In genomic region chr6:10402648-10403311, GRCh38 we compare ENCODE assay signal across 12 cellular contexts. TPM values are rescaled to one million over a fixed set of nuclear protein-coding genes. Genes with fewer than 3 reads are reported as not detected.
DNase-seq lines count a peak whose midpoint lies in the region; ATAC-seq, FAIRE-seq and TF ChIP-seq lines count a peak whose summit lies in the region.
"Had no signal": no experiment of that assay in that cellular context is flagged by ENCODE, and none has a peak within 500 bp of the region (broad histone marks: within the 10 kb centered on the region; RNA-seq: fewer than 3 reads in every experiment).

No MANE protein-coding gene starts in this region.

- H3K36me3 ChIP-seq in ES-I3 (ENCODE audit: insufficient read depth, low read length) (no peaks in the 10 kb centered on the region), astrocyte (ENCODE audit: insufficient read depth, low read length) (no peaks in the 10 kb centered on the region)

- H3K4me1 ChIP-seq in ES-I3 (ENCODE audit: insufficient read depth, low read length) (peaks cover 32% of the 10 kb centered on the region), astrocyte (ENCODE audit: insufficient read depth, low read length) (peaks cover 11% of the 10 kb centered on the region)
- H3K4me1 ChIP-seq: testis had no signal

- H3K79me2 ChIP-seq in astrocyte (ENCODE audit: insufficient read depth, low read length): no peaks in the 10 kb centered on the region

- peaks cover 78% of the 10 kb centered on the region for H3K27me3 Mint-ChIP-seq in astrocyte (ENCODE audit: low read depth, unreplicated experiment)
- H3K27me3 Mint-ChIP-seq in neural crest cell (ENCODE audit: low read depth): peaks cover 97% of the 10 kb centered on the region

- TF ChIP-seq POLR2A in NB4 (IDR thresholded peaks at IDR 0.05; ENCODE audit: extremely low read depth, insufficient read length): no peak

- DNase-seq in NB4 (ENCODE audit: low read depth) (peak; percentile 94), astrocyte (ENCODE audit: low read depth) (no peak), neural crest cell (ENCODE audit: low read depth, low spot score) (no peak), GDM1 (lab: John Stamatoyannopoulos, UW) (no peak), NK-92 (lab: John Stamatoyannopoulos, UW; ENCODE audit: unreplicated experiment) (no peak)
- DNase-seq: activated effector memory CD4-positive, alpha-beta T cell treated with Interleukin-2 at 50 U/mL for 16 hours; effector CD8-positive, alpha-beta T cell; NCI-H345; stimulated activated CD4-positive, alpha-beta T cell treated with anti-CD3 and anti-CD28 coated beads, Interleukin-4, amount 100 ng/mL, for 1 hour; testis had no signal

- no peak overlapping the region for H3K27ac ChIP-seq in astrocyte (ENCODE audit: low read depth, low read length)

- H3K4me3 ChIP-seq in NB4 (ENCODE audit: low read depth, low read length) (peak overlapping the region; percentile 78), astrocyte (ENCODE audit: insufficient read depth, low read depth, low read length) (no peak overlapping the region)

- FAIRE-seq in astrocyte (lab: Jason Lieb, UNC): no peak

- no peak for ATAC-seq in GM19397 (IDR thresholded peaks at IDR 0.05; ENCODE audit: unreplicated experiment)

- TF ChIP-seq CTCF in NB4 (IDR thresholded peaks at IDR 0.05; ENCODE audit: low read depth, low read length) (no peak), astrocyte (IDR thresholded peaks at IDR 0.05; ENCODE audit: insufficient read depth, low read depth, low read length) (no peak), neural crest cell (conservative IDR thresholded peaks at IDR 0.05) (no peak)

- H3K9me3 Mint-ChIP-seq in astrocyte (ENCODE audit: unreplicated experiment) (peaks cover 11% of the 10 kb centered on the region), neural crest cell (no peaks in the 10 kb centered on the region)

- H3K9me3 ChIP-seq in ES-I3 (ENCODE audit: control insufficient read depth, insufficient read depth, low read length) (no peaks in the 10 kb centered on the region), astrocyte (ENCODE audit: insufficient read depth, low read depth, low read length) (no peaks in the 10 kb centered on the region)
- H3K9me3 ChIP-seq: testis had no signal

- no peak overlapping the region for H3K4me2 ChIP-seq in astrocyte (ENCODE audit: low read length)

- H3K4me3 Mint-ChIP-seq in astrocyte (ENCODE audit: unreplicated experiment): peak overlapping the region; percentile 88
- H3K4me3 Mint-ChIP-seq in neural crest cell: peak overlapping the region; percentile 88

- H3K27ac Mint-ChIP-seq in astrocyte (ENCODE audit: unreplicated experiment) (peak overlapping the region; percentile 94), neural crest cell (ENCODE audit: unreplicated experiment) (no peak overlapping the region)

- H4K20me1 ChIP-seq in astrocyte (ENCODE audit: insufficient read depth, low read length): no peaks in the 10 kb centered on the region

- H3K27me3 ChIP-seq in astrocyte (ENCODE audit: insufficient read depth, low read length): peaks cover 70% of the 10 kb centered on the region
- H3K27me3 ChIP-seq: testis had no signal

- H3K4me1 Mint-ChIP-seq in astrocyte (ENCODE audit: low read depth, unreplicated experiment) (peaks cover 8% of the 10 kb centered on the region), neural crest cell (peaks cover 46% of the 10 kb centered on the region)

- H3K36me3 Mint-ChIP-seq in astrocyte (ENCODE audit: low read depth, unreplicated experiment): no peaks in the 10 kb centered on the region
- H3K36me3 Mint-ChIP-seq in neural crest cell (ENCODE audit: low read depth): no peaks in the 10 kb centered on the region

- H3K9ac ChIP-seq in ES-I3 (ENCODE audit: low read depth, low read length) (0 out of 2 replicates have a peak overlapping the region, but pooled peaks have one; percentile 36), astrocyte (ENCODE audit: low read length) (no peak overlapping the region)

- no peak overlapping the region for H2AFZ ChIP-seq in astrocyte (ENCODE audit: low read depth, low read length)

RNA-seq across cellular contexts. Expression of gene TFAP2A, which starts 12.1 kb away (rescaled TPM):
- 2.1 and 6.6 TPM in 2 replicates for total RNA-seq in astrocyte
- total RNA-seq in neural crest cell: 8.2 and 9.6 TPM in 2 replicates
